1 cellular context compared by ENCODE assay signal in genomic region chr9:132354645-132355355, GRCh38.
TF ChIP-seq lines count a peak whose summit lies in the region.

SETX (minus strand) TSS chr9:132354986; CDS start chr9:132349428, 5,558 bp downstream.

TF ChIP-seq in HEK293, 187 proteins besides CTCF, POLR2A, EP300 and RAD21 (continued from another document and continues in another):
- TF ChIP-seq ZNF76 (tag by site-specific recombination; IDR thresholded peaks at IDR 0.05; ENCODE audit: borderline replicate concordance, low read depth) = peak; percentile 62
- TF ChIP-seq EGR2 (tag by site-specific recombination; IDR thresholded peaks at IDR 0.05; ENCODE audit: low read depth) = peak; percentile 90
- no peak for TF ChIP-seq ZBTB17 (tag by site-specific recombination; IDR thresholded peaks at IDR 0.05)
- TF ChIP-seq PBX3 (CRISPR knock-in tag; IDR thresholded peaks at IDR 0.05) = peak; percentile 62; the same call in 1 of the 2 replicates
- TF ChIP-seq ZNF558 (tag by site-specific recombination; IDR thresholded peaks at IDR 0.05) = no peak
- peak; percentile 74 for TF ChIP-seq KLF8 (tag by site-specific recombination; IDR thresholded peaks at IDR 0.05)
- 0 out of 2 replicates have a peak, but pooled peaks have one; percentile 5 for TF ChIP-seq ZNF146 (tag by site-specific recombination; IDR thresholded peaks at IDR 0.05)
- peak; percentile 81; the same call in 1 of the 2 replicates for TF ChIP-seq GLIS2 (tag by site-specific recombination; IDR thresholded peaks at IDR 0.05)
- peak; percentile 78 for TF ChIP-seq KLF10 (tag by site-specific recombination; IDR thresholded peaks at IDR 0.05)
- 0 out of 2 replicates have a peak, but pooled peaks have one; percentile 33 for TF ChIP-seq ZNF324 (tag by site-specific recombination; IDR thresholded peaks at IDR 0.05)
- TF ChIP-seq ZNF48 (tag by site-specific recombination; IDR thresholded peaks at IDR 0.05) = no peak
- TF ChIP-seq ZNF24 (tag by site-specific recombination; IDR thresholded peaks at IDR 0.05) = no peak
- TF ChIP-seq ZNF785 (tag by site-specific recombination; IDR thresholded peaks at IDR 0.05) = 0 out of 2 replicates have a peak, but pooled peaks have one; percentile 50
- TF ChIP-seq ZBTB20 (tag by site-specific recombination; IDR thresholded peaks at IDR 0.05) = peak; percentile 69; the same call in 1 of the 2 replicates
- TF ChIP-seq ZNF341 (tag by site-specific recombination; IDR thresholded peaks at IDR 0.05; ENCODE audit: low read depth) = peak; percentile 87
- TF ChIP-seq RBAK (tag by site-specific recombination; IDR thresholded peaks at IDR 0.05) = no peak
- TF ChIP-seq ZNF518A (tag by site-specific recombination; conservative IDR thresholded peaks at IDR 0.05; ENCODE audit: low read depth) = peak; percentile 62
- TF ChIP-seq SCRT1 (tag by site-specific recombination; IDR thresholded peaks at IDR 0.05; ENCODE audit: borderline replicate concordance) = peak; percentile 74
- TF ChIP-seq ZNF629 (tag by site-specific recombination; IDR thresholded peaks at IDR 0.05) = peak; percentile 77
- TF ChIP-seq ZBTB8A (tag by site-specific recombination; IDR thresholded peaks at IDR 0.05) = peak; percentile 52
- TF ChIP-seq GLI4 (tag by site-specific recombination; IDR thresholded peaks at IDR 0.05) = peak; percentile 82
- no peak for TF ChIP-seq PRDM1 (tag by site-specific recombination; IDR thresholded peaks at IDR 0.05)
- peak; percentile 24; the same call in 1 of the 2 replicates for TF ChIP-seq GLIS1 (tag by site-specific recombination; IDR thresholded peaks at IDR 0.05)
- TF ChIP-seq ZNF777 (tag by site-specific recombination; IDR thresholded peaks at IDR 0.05; ENCODE audit: borderline replicate concordance) = peak; percentile 96
- TF ChIP-seq BCL11B (tag by site-specific recombination; IDR thresholded peaks at IDR 0.05; ENCODE audit: low read depth) = peak; percentile 74
- TF ChIP-seq ZNF692 (tag by site-specific recombination; IDR thresholded peaks at IDR 0.05) = peak; percentile 89
- no peak for TF ChIP-seq ZNF302 (tag by site-specific recombination; IDR thresholded peaks at IDR 0.05; ENCODE audit: low read depth)
- no peak for TF ChIP-seq ZNF776 (tag by site-specific recombination; IDR thresholded peaks at IDR 0.05; ENCODE audit: borderline replicate concordance)
- peak; percentile 72 for TF ChIP-seq ZNF391 (tag by site-specific recombination; IDR thresholded peaks at IDR 0.05; ENCODE audit: borderline replicate concordance, low read depth)
- no peak for TF ChIP-seq ZNF221 (tag by site-specific recombination; IDR thresholded peaks at IDR 0.05; ENCODE audit: borderline replicate concordance)
- 0 out of 2 replicates have a peak, but pooled peaks have one; percentile 47 for TF ChIP-seq ZEB2 (tag by site-specific recombination; IDR thresholded peaks at IDR 0.05)
- TF ChIP-seq ZNF398 (tag by site-specific recombination; IDR thresholded peaks at IDR 0.05) = peak; percentile 89
- TF ChIP-seq TCF7L2 (IDR thresholded peaks at IDR 0.05; ENCODE audit: borderline replicate concordance, low read depth, low read length) = no peak
- TF ChIP-seq ZNF768 (tag by site-specific recombination; IDR thresholded peaks at IDR 0.05) = no peak
- no peak for TF ChIP-seq ZNF580 (tag by site-specific recombination; IDR thresholded peaks at IDR 0.05)
- TF ChIP-seq ZBTB26 (tag by site-specific recombination; optimal IDR thresholded peaks at IDR 0.05) = peak; percentile 73
- TF ChIP-seq MYNN (tag by site-specific recombination; IDR thresholded peaks at IDR 0.05; ENCODE audit: borderline replicate concordance) = no peak
- TF ChIP-seq KLF1 (tag by site-specific recombination; IDR thresholded peaks at IDR 0.05) = peak; percentile 78
- peak; percentile 73; the same call in 1 of the 2 replicates for TF ChIP-seq HIC1 (tag by site-specific recombination; IDR thresholded peaks at IDR 0.05)
- no peak for TF ChIP-seq ZNF433 (tag by site-specific recombination; IDR thresholded peaks at IDR 0.05; ENCODE audit: low read depth)
- peak; percentile 69 for TF ChIP-seq KLF16 (tag by site-specific recombination; IDR thresholded peaks at IDR 0.05)
- no peak for TF ChIP-seq WT1 (tag by site-specific recombination; IDR thresholded peaks at IDR 0.05)
- TF ChIP-seq ZNF10 (tag by site-specific recombination; IDR thresholded peaks at IDR 0.05) = no peak; the same call in 1 of the 2 replicates
- TF ChIP-seq ZBTB6 (tag by site-specific recombination; IDR thresholded peaks at IDR 0.05) = peak; percentile 65
- TF ChIP-seq ZBTB1 (tag by site-specific recombination; IDR thresholded peaks at IDR 0.05) = peak; percentile 83; the same call in 1 of the 2 replicates
- no peak for TF ChIP-seq ZBTB48 (tag by site-specific recombination; IDR thresholded peaks at IDR 0.05)
- no peak for TF ChIP-seq ZNF555 (tag by site-specific recombination; conservative IDR thresholded peaks at IDR 0.05)
- TF ChIP-seq BCL11A (tag by site-specific recombination; IDR thresholded peaks at IDR 0.05; ENCODE audit: low read depth) = peak; percentile 78; the same call in 1 of the 2 replicates
- TF ChIP-seq ZNF513 (tag by site-specific recombination; IDR thresholded peaks at IDR 0.05) = no peak
